19 cellular contexts compared by ENCODE assay signal in the genomic region with DNA sequence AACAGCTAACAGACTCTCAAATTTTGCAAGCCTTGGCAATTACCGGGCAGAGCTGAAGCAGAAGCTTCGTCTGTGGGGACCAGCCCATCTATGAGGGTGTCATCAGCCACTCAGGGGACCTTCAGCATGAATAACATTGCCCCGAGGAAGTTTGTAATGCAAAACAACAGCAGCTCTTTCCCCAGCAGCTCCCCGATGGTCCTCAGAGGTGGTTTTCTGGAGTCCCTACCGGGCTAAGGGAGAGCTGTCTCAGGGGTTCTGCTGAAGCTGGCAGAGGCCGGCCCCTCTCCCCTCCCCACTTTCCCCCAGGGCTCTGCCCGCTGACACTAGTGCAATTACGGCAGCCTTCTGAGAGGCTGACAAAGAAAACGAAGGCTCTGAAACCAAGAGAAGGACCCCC.
DNase-seq lines count a peak whose midpoint lies in the region; ATAC-seq, FAIRE-seq and TF ChIP-seq lines count a peak whose summit lies in the region.
"Had no signal": no experiment of that assay in that cellular context is flagged by ENCODE, and none has a peak within 500 bp of the region (broad histone marks: within the 10 kb centered on the region; RNA-seq: fewer than 3 reads in every experiment).

No MANE protein-coding gene starts in this region.

- no peak overlapping the region for H2AFZ ChIP-seq in GM23248
- H2AFZ ChIP-seq: neural progenitor cell had no signal

- H3K27ac ChIP-seq in GM23248 = no peak overlapping the region
- H3K27ac ChIP-seq: adrenal gland, neural progenitor cell had no signal

- in situ Hi-C loops in GM23248 (cut with MboI) = no loop called here

- H3F3A ChIP-seq in GM23248 (ENCODE audit: insufficient read depth) = peaks cover 6% of the 10 kb centered on the region; the same call in 1 of the 2 replicates

- no peaks in the 10 kb centered on the region for H3K9me2 ChIP-seq in GM23248 (ENCODE audit: insufficient read depth)

- intact Hi-C loops in lower leg skin (cut with DNase I; ENCODE audit: low total_unique reads) = no loop called here

- TF ChIP-seq CTCF in BE2C (IDR thresholded peaks at IDR 0.05; ENCODE audit: low read depth, low read length) (no peak), lower leg skin (IDR thresholded peaks at IDR 0.05) (no peak)

- no peak for ATAC-seq in HG03025 (IDR thresholded peaks at IDR 0.05; ENCODE audit: low FRiP score, unreplicated experiment)
- ATAC-seq: left ventricle myocardium superior had no signal

- no peaks in the 10 kb centered on the region for H3K79me2 ChIP-seq in GM23248 (ENCODE audit: insufficient read depth)

- H3K4me3 ChIP-seq in BE2C (ENCODE audit: low read depth, low read length) = no peak overlapping the region
- H3K4me3 ChIP-seq in GM23248 = no peak overlapping the region
- H3K4me3 ChIP-seq in lower leg skin (ENCODE audit: low read depth, poor library complexity, severe bottlenecking) = no peak overlapping the region
- H3K4me3 ChIP-seq: adrenal gland, neural progenitor cell had no signal

- H3K9ac ChIP-seq in GM23248 = no peak overlapping the region
- H3K9ac ChIP-seq: neural progenitor cell had no signal

- no peaks in the 10 kb centered on the region for H3K36me3 ChIP-seq in BE2C
- H3K36me3 ChIP-seq in GM23248 (ENCODE audit: low read depth) = no peaks in the 10 kb centered on the region
- H3K36me3 ChIP-seq: adrenal gland, neural progenitor cell had no signal

- FAIRE-seq in urothelium cell line (lab: Jason Lieb, UNC) = no peak
- FAIRE-seq: bronchial epithelial cell, endothelial cell of umbilical vein had no signal

- no peak for TF ChIP-seq POLR2A in lower leg skin (IDR thresholded peaks at IDR 0.05)

- H3K9me3 ChIP-seq in BE2C = no peaks in the 10 kb centered on the region
- H3K9me3 ChIP-seq in GM23248 (ENCODE audit: low read depth) = no peaks in the 10 kb centered on the region
- H3K9me3 ChIP-seq: adrenal gland had no signal

- no peaks in the 10 kb centered on the region for H3K27me3 ChIP-seq in BE2C
- no peaks in the 10 kb centered on the region for H3K27me3 ChIP-seq in GM23248 (replicated peaks; ENCODE audit: insufficient read depth)
- H3K27me3 ChIP-seq: adrenal gland, neural progenitor cell had no signal

- H4K20me1 ChIP-seq in GM23248 (ENCODE audit: insufficient read depth) = no peaks in the 10 kb centered on the region

- 35 to 41% methylated on average over 9 of the region's 9 CpGs for WGBS in GM23248 (ENCODE audit: low coverage in 1 of 2, low lambda C conversion rate in 2 of 2, missing lambda C conversion rate in 2 of 2), 2 experiments
- WGBS in lower leg skin, 2 donors = 28 to 36% methylated on average over 8 to 9 of the region's 9 CpGs

- H3K4me2 ChIP-seq in GM23248 (ENCODE audit: unreplicated experiment) = peak overlapping the region; percentile 44
- H3K4me2 ChIP-seq: neural progenitor cell had no signal

- H3K4me1 ChIP-seq in BE2C (peaks cover 55% of the 10 kb centered on the region), GM23248 (ENCODE audit: insufficient read depth) (peaks cover 19% of the 10 kb centered on the region)

- peak; percentile 47 for DNase-seq in BE2C
- DNase-seq in GM23248 = peak; percentile 57
- DNase-seq in RPMI7951 (ENCODE audit: low read depth) = peak; percentile 51
- peak; percentile 37 to 86 for DNase-seq in lower leg skin (ENCODE audit: low spot score in 2 of 2)
- no peak for DNase-seq in activated T-cell treated with anti-CD3 and anti-CD28 coated beads for 4 hours
- DNase-seq in urothelium cell line (ENCODE audit: low spot score) = no peak
- DNase-seq: activated CD8-positive, alpha-beta memory T cell treated with anti-CD3 and anti-CD28 coated beads, Interleukin-2, amount 50 U/mL, for 4 hours; activated gamma-delta T cell treated with Interleukin-2 at 50 U/mL for 16 hours; EL; left ventricle myocardium superior; MM.1S; NK-92 treated with Interleukin-12 subunit alpha and Interleukin-12 subunit beta, amount 100 ng/mL, for 24 hours; SHP77; stimulated activated naive CD4-positive, alpha-beta T cell had no signal

Comparison
In these comparisons a context has a peak if more than half of its experiments do, and no peak if none do; other contexts are left out.
1. DNase-seq: peak in BE2C (single experiment), GM23248 (single experiment), RPMI7951 (single experiment) and lower leg skin (2 of 2); none in activated T-cell treated with anti-CD3 and anti-CD28 coated beads for 4 hours (single experiment) and urothelium cell line (single experiment).